ENCODE assay signal across 8 cellular contexts in the genomic region with DNA sequence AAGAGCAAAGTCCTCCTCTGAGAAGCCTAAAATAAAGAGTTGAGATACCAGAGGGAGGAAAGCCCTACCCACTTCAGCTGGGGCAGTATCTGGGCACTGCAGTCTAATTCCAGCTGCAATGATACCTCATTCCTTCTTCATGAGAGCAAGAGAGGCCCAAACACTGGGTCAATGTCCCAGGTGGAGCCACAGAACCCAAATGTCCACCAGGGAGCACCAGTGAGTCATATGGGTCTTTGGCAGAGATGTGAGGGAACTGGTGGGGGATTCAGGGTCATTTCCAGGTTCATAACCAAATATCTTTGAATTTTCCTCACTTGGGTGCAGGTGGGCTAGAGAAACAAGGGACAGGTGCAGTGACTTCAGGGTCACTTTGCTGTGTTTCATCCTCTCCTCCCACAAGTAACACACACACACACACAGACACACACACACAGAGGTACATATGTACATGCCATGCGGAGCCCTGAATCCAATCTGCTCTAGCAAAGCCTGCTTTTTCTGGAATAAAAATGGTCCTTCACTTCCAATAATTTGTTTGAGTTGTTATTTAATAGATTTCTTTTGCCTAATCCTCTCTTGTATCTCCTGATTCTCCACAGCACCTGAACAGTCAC.
DNase-seq lines count a peak whose midpoint lies in the region; ATAC-seq and TF ChIP-seq lines count a peak whose summit lies in the region.

No MANE protein-coding gene starts in this region.

- H3K27ac ChIP-seq in colonic mucosa, result no peak overlapping the region
- no peak overlapping the region for H3K27ac ChIP-seq in mesendoderm (ENCODE audit: low read depth, low read length)

- H3K79me1 ChIP-seq in mesendoderm (ENCODE audit: low read length), result no peaks in the 10 kb centered on the region

- H3K4me3 ChIP-seq in BJ (ENCODE audit: low read depth, low read length) (no peak overlapping the region), colonic mucosa (no peak overlapping the region), mesendoderm (ENCODE audit: low read length) (no peak overlapping the region)

- no peak overlapping the region for H3K56ac ChIP-seq in mesendoderm (ENCODE audit: low read length)

- no peaks in the 10 kb centered on the region for H3K9me3 ChIP-seq in colonic mucosa

- no peaks in the 10 kb centered on the region for H3K4me1 ChIP-seq in colonic mucosa
- H3K4me1 ChIP-seq in mesendoderm (ENCODE audit: control insufficient read depth, low read depth, low read length), result no peaks in the 10 kb centered on the region

- CTCF ChIA-PET in BJ (lab: Yijun Ruan, JAX), result interaction anchor here (0.6 to 2.3 kb wide), 6 partner anchors 23 to 843 kb away, joined by 3 to 11 read pairs (median 3); no protein-coding TSS in a partner anchor

- H3K18ac ChIP-seq in mesendoderm (ENCODE audit: low read length), result no peak overlapping the region

- H4K8ac ChIP-seq in mesendoderm (ENCODE audit: low read depth, low read length), result no peak overlapping the region

- H2AK5ac ChIP-seq in mesendoderm (ENCODE audit: low read length), result no peak overlapping the region

- H3K36me3 ChIP-seq in BJ (ENCODE audit: control insufficient read depth, insufficient read depth, low read length) (no peaks in the 10 kb centered on the region), colonic mucosa (no peaks in the 10 kb centered on the region), mesendoderm (ENCODE audit: control insufficient read depth, insufficient read depth, low read length) (no peaks in the 10 kb centered on the region)

- WGBS in mesendoderm (ENCODE audit: extremely low coverage, insufficient coverage, low lambda C conversion rate), result no CpG with 5 or more reads among the region's 1 CpG

- no peaks in the 10 kb centered on the region for H3K79me2 ChIP-seq in mesendoderm (ENCODE audit: control insufficient read depth, insufficient read depth, low read length)

- H2BK120ac ChIP-seq in mesendoderm (ENCODE audit: low read depth, low read length), result no peak overlapping the region

- intact Hi-C loops in colonic mucosa (cut with DNase I), result no loop called here

- H2BK15ac ChIP-seq in mesendoderm (replicated peaks; ENCODE audit: low read depth), result no peak overlapping the region

- H3K4me2 ChIP-seq in mesendoderm (ENCODE audit: low read length), result no peak overlapping the region

- no peak overlapping the region for H3K4ac ChIP-seq in mesendoderm (ENCODE audit: low read depth, low read length)

- POLR2A ChIA-PET in BJ (lab: Charles Lee), result no interaction called here

- no peak overlapping the region for H2BK5ac ChIP-seq in mesendoderm (ENCODE audit: low read length)

- H3K9ac ChIP-seq in colonic mucosa (ENCODE audit: low read depth in 2 of 2, low read length in 2 of 2) (no peak overlapping the region), mesendoderm (ENCODE audit: low read length) (no peak overlapping the region)

- H3K23ac ChIP-seq in mesendoderm (ENCODE audit: low read length), result no peak overlapping the region

- DNase-seq in BJ (ENCODE audit: low read depth) (no peak), NCI-H1105 (lab: John Stamatoyannopoulos, UW) (peak; percentile 19), colonic mucosa (peak; percentile 62), mesendoderm (peak; percentile 77), ureter (ENCODE audit: low spot score) (no peak), GM19238 (ENCODE audit: insufficient read length, low spot score) (no peak)

- peak; percentile 57 for ATAC-seq in GM18502 (IDR thresholded peaks at IDR 0.05; ENCODE audit: poor library complexity, unreplicated experiment)
- no peak for ATAC-seq in GM19455 (IDR thresholded peaks at IDR 0.05; ENCODE audit: unreplicated experiment)

- H4K5ac ChIP-seq in mesendoderm (ENCODE audit: low read length), result no peak overlapping the region

- H3K27me3 ChIP-seq in BJ (ENCODE audit: control insufficient read depth, insufficient read depth, low read length) (no peaks in the 10 kb centered on the region; the same call in 1 of the 2 replicates), colonic mucosa (no peaks in the 10 kb centered on the region), mesendoderm (ENCODE audit: insufficient read depth, low read length, poor library complexity) (no peaks in the 10 kb centered on the region)

- TF ChIP-seq CTCF in BJ (IDR thresholded peaks at IDR 0.05; ENCODE audit: insufficient read depth, low read depth, low read length) (peak; percentile 64), colonic mucosa (IDR thresholded peaks at IDR 0.05) (peak; percentile 49)

Comparison
In these comparisons a context has a peak if more than half of its experiments do, and no peak if none do; other contexts are left out.
1. DNase-seq: peak in NCI-H1105 (single experiment), colonic mucosa (single experiment) and mesendoderm (single experiment); none in BJ (single experiment), ureter (single experiment) and GM19238 (single experiment).